In genomic region chr5:109486200-109486804, GRCh38 we compare ENCODE assay signal across 16 cellular contexts.
"Had no signal": no experiment of that assay in that cellular context is flagged by ENCODE, and none has a peak within 500 bp of the region (broad histone marks: within the 10 kb centered on the region; RNA-seq: fewer than 3 reads in every experiment).

No MANE protein-coding gene starts in this region.

- H3K9me3 Mint-ChIP-seq: activated B cell treated with CpG ODN at 0.5 μM for 24 hours; activated CD4-positive, alpha-beta memory T cell treated with anti-CD3 and anti-CD28 coated beads for 36 hours; activated naive CD8-positive, alpha-beta T cell treated with anti-CD3 and anti-CD28 coated beads for 36 hours; activated T-helper 1 cell treated with anti-CD3 and anti-CD28 coated beads, Interleukin-12 subunit alpha, Interleukin-12 subunit beta, Interleukin-2, Interleukin-4 antibody, amounts not matched to agents 30 ng/mL and 10 ng/mL and 1 ng/mL, durations not matched to agents 14 hours and 24 hours and 36 hours; naive thymus-derived CD8-positive, alpha-beta T cell; T-cell had no signal

- DNase-seq: activated B cell treated with CpG ODN at 0.5 μM for 24 hours; activated CD4-positive, alpha-beta memory T cell treated with anti-CD3 and anti-CD28 coated beads for 36 hours; activated CD4-positive, alpha-beta T cell treated with anti-CD3 and anti-CD28 coated beads for 4 hours; activated naive CD8-positive, alpha-beta T cell treated with anti-CD3 and anti-CD28 coated beads for 36 hours; activated T-cell treated with anti-CD3 and anti-CD28 coated beads for 4 hours; amniotic stem cell; brain microvascular endothelial cell; erythroblast; lower lobe of right lung; naive thymus-derived CD8-positive, alpha-beta T cell; spleen; stimulated activated naive CD4-positive, alpha-beta T cell; T-cell had no signal

- ATAC-seq: lower lobe of right lung; naive thymus-derived CD8-positive, alpha-beta T cell; T-cell had no signal

- H3K27me3 ChIP-seq: brain microvascular endothelial cell, neutrophil, spleen had no signal

- H3K9me3 ChIP-seq: lower lobe of right lung, neutrophil had no signal

- H3K4me1 Mint-ChIP-seq: activated naive CD8-positive, alpha-beta T cell treated with anti-CD3 and anti-CD28 coated beads for 36 hours; T-cell had no signal

- H3K4me3 Mint-ChIP-seq: activated B cell treated with CpG ODN at 0.5 μM for 24 hours; activated CD4-positive, alpha-beta memory T cell treated with anti-CD3 and anti-CD28 coated beads for 36 hours; activated naive CD8-positive, alpha-beta T cell treated with anti-CD3 and anti-CD28 coated beads for 36 hours; activated T-helper 1 cell treated with anti-CD3 and anti-CD28 coated beads, Interleukin-12 subunit alpha, Interleukin-12 subunit beta, Interleukin-2, Interleukin-4 antibody, amounts not matched to agents 30 ng/mL and 10 ng/mL and 1 ng/mL, durations not matched to agents 14 hours and 24 hours and 36 hours; naive thymus-derived CD8-positive, alpha-beta T cell; T-cell had no signal

- H3K36me3 Mint-ChIP-seq: activated CD4-positive, alpha-beta memory T cell treated with anti-CD3 and anti-CD28 coated beads for 36 hours; activated naive CD8-positive, alpha-beta T cell treated with anti-CD3 and anti-CD28 coated beads for 36 hours; naive thymus-derived CD8-positive, alpha-beta T cell; T-cell had no signal

- H3K27ac ChIP-seq: brain microvascular endothelial cell, coronary artery, lower lobe of right lung, neutrophil, spleen had no signal

- H3K27ac Mint-ChIP-seq: activated B cell treated with CpG ODN at 0.5 μM for 24 hours; activated CD4-positive, alpha-beta memory T cell treated with anti-CD3 and anti-CD28 coated beads for 36 hours; activated naive CD8-positive, alpha-beta T cell treated with anti-CD3 and anti-CD28 coated beads for 36 hours; activated T-helper 1 cell treated with anti-CD3 and anti-CD28 coated beads, Interleukin-12 subunit alpha, Interleukin-12 subunit beta, Interleukin-2, Interleukin-4 antibody, amounts not matched to agents 30 ng/mL and 10 ng/mL and 1 ng/mL, durations not matched to agents 14 hours and 24 hours and 36 hours; naive thymus-derived CD8-positive, alpha-beta T cell; T-cell had no signal

- H3K36me3 ChIP-seq: brain microvascular endothelial cell, lower lobe of right lung, neutrophil, spleen had no signal

- H3K4me3 ChIP-seq: coronary artery, lower lobe of right lung, spleen had no signal
